8 cellular contexts compared by ENCODE assay signal in genomic region chr1:96723372-96723771, GRCh38. TPM values are rescaled to one million over a fixed set of nuclear protein-coding genes. Genes with fewer than 3 reads are reported as not detected.
A peak's percentile ranks its signal among the peaks of the same experiment; 100 is the strongest.
DNase-seq lines count a peak whose midpoint lies in the region; ATAC-seq, FAIRE-seq and TF ChIP-seq lines count a peak whose summit lies in the region.

No MANE protein-coding gene starts in this region.

- peaks cover 0 to 3% of the 10 kb centered on the region in 2 donors for H3K4me1 ChIP-seq in kidney (ENCODE audit: control insufficient read depth in 1 of 2, insufficient read depth in 1 of 2, low read depth in 1 of 2, low read length in 2 of 2)

- TF ChIP-seq CTCF in kidney (IDR thresholded peaks at IDR 0.05; ENCODE audit: borderline replicate concordance, extremely low read depth, insufficient read depth), result no peak
- TF ChIP-seq CTCF in RWPE1 (conservative IDR thresholded peaks at IDR 0.05; ENCODE audit: low read depth), result no peak

- H3K36me3 Mint-ChIP-seq in activated CD8-positive, alpha-beta memory T cell treated with anti-CD3 and anti-CD28 coated beads, Interleukin-2, amount 10 ng/mL, durations not matched to agents 7 days and 5 days, result peaks cover 35% of the 10 kb centered on the region
- H3K36me3 Mint-ChIP-seq in activated naive CD8-positive, alpha-beta T cell, result peaks cover 13% of the 10 kb centered on the region

- no peak overlapping the region for H3K27ac Mint-ChIP-seq in activated CD8-positive, alpha-beta memory T cell treated with anti-CD3 and anti-CD28 coated beads, Interleukin-2, amount 10 ng/mL, durations not matched to agents 7 days and 5 days
- peak overlapping the region; percentile 94 for H3K27ac Mint-ChIP-seq in activated naive CD8-positive, alpha-beta T cell

- H3K4me3 Mint-ChIP-seq in activated CD8-positive, alpha-beta memory T cell treated with anti-CD3 and anti-CD28 coated beads, Interleukin-2, amount 10 ng/mL, durations not matched to agents 7 days and 5 days, result peak overlapping the region; percentile 87
- H3K4me3 Mint-ChIP-seq in activated naive CD8-positive, alpha-beta T cell, result peak overlapping the region; percentile 96

- intact Hi-C loops in kidney (cut with DNase I), result no loop called here

- peaks cover 27% of the 10 kb centered on the region for H3K4me1 Mint-ChIP-seq in activated CD8-positive, alpha-beta memory T cell treated with anti-CD3 and anti-CD28 coated beads, Interleukin-2, amount 10 ng/mL, durations not matched to agents 7 days and 5 days
- peaks cover 45% of the 10 kb centered on the region for H3K4me1 Mint-ChIP-seq in activated naive CD8-positive, alpha-beta T cell (ENCODE audit: low read depth)

- no peaks in the 10 kb centered on the region for H3K9me3 Mint-ChIP-seq in activated CD8-positive, alpha-beta memory T cell treated with anti-CD3 and anti-CD28 coated beads, Interleukin-2, amount 10 ng/mL, durations not matched to agents 7 days and 5 days (ENCODE audit: low read depth)
- H3K9me3 Mint-ChIP-seq in activated naive CD8-positive, alpha-beta T cell (ENCODE audit: low read depth), result no peaks in the 10 kb centered on the region

- no peak for ATAC-seq in activated CD8-positive, alpha-beta memory T cell treated with anti-CD3 and anti-CD28 coated beads, Interleukin-2, amount 10 ng/mL, durations not matched to agents 7 days and 5 days
- ATAC-seq in GM19035 (IDR thresholded peaks at IDR 0.05; ENCODE audit: unreplicated experiment), result no peak

- CTCF ChIA-PET in activated CD8-positive, alpha-beta memory T cell treated with anti-CD3 and anti-CD28 coated beads, Interleukin-2, amount 10 ng/mL, durations not matched to agents 7 days and 5 days (lab: Charles Lee), result no interaction called here
- CTCF ChIA-PET in RWPE1 (lab: Yijun Ruan, JAX), result no interaction called here

- no peak for DNase-seq in activated CD8-positive, alpha-beta memory T cell treated with anti-CD3 and anti-CD28 coated beads, Interleukin-2, amount 10 ng/mL, durations not matched to agents 7 days and 5 days
- no peak for DNase-seq in activated CD8-positive, alpha-beta memory T cell treated with anti-CD3 and anti-CD28 coated beads, Interleukin-2, amount 50 U/mL, for 48 hours
- DNase-seq in kidney (no peak), NCI-H2196 treated with DMSO at 0.1 percent for 48 hours (lab: John Stamatoyannopoulos, UW; ENCODE audit: unreplicated experiment) (no peak), RWPE1 (ENCODE audit: low spot score) (no peak)

- H3K9me3 ChIP-seq in kidney (ENCODE audit: control insufficient read depth in 1 of 2, low read length in 2 of 2), result no peaks in the 10 kb centered on the region

- peak overlapping the region; percentile 92 to 98 for H3K4me3 ChIP-seq in kidney (ENCODE audit: low read length in 2 of 2)

- H3K36me3 ChIP-seq in kidney (ENCODE audit: control insufficient read depth in 1 of 2, insufficient read depth in 2 of 2, low read length in 2 of 2), result no peaks in the 10 kb centered on the region

- H3K27ac ChIP-seq in kidney (ENCODE audit: low read depth in 2 of 2, low read length in 2 of 2) (no peak overlapping the region), temporal lobe (ENCODE audit: low read depth, low read length) (peak overlapping the region; percentile 98), RWPE1 (no peak overlapping the region)

- POLR2A ChIA-PET in RWPE1 (lab: Yijun Ruan, JAX; ENCODE audit: low non-redundant PET), result no interaction called here

- H3K9ac ChIP-seq in kidney (ENCODE audit: low read length in 2 of 2), result no peak overlapping the region

- H3K27me3 Mint-ChIP-seq in activated CD8-positive, alpha-beta memory T cell treated with anti-CD3 and anti-CD28 coated beads, Interleukin-2, amount 10 ng/mL, durations not matched to agents 7 days and 5 days, result no peaks in the 10 kb centered on the region
- H3K27me3 Mint-ChIP-seq in activated naive CD8-positive, alpha-beta T cell, result no peaks in the 10 kb centered on the region

- no peak for FAIRE-seq in kidney (lab: Jason Lieb, UNC)

RNA-seq across cellular contexts. Expression of gene PTBP2, which starts 1.8 kb away (rescaled TPM):
- 10 to 100 TPM; 10.7 to 13.3 TPM for total RNA-seq in activated CD8-positive, alpha-beta memory T cell treated with anti-CD3 and anti-CD28 coated beads, Interleukin-2, amount 10 ng/mL, durations not matched to agents 7 days and 5 days
- total RNA-seq in kidney (32.8 TPM), temporal lobe (215 TPM)
- 10.5 TPM for polyA plus RNA-seq in kidney (ENCODE audit: insufficient read depth, low read depth, low replicate concordance)
